In the genomic region with DNA sequence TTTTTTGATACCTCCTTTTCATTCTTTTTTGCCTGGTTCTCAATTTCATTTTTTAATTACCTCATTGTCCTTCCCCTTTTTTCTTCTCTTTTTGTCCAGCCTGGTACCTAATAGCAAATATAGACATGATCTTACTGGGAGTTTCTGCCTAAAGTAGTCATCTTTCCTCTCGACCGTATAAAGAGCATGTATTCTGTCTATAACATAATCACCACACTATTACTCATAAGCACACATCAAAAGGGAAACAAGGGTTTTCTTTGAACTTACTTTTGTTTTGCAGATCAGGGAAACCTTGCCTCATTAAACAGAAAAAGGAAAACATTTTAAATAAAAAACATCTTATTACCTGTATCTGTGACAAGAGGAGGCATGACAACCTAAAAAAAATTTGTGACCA, we compare ENCODE assay signal across 16 cellular contexts. TPM values are rescaled to one million over a fixed set of nuclear protein-coding genes. Genes with fewer than 3 reads are reported as not detected.
DNase-seq lines count a peak whose midpoint lies in the region; TF ChIP-seq lines count a peak whose summit lies in the region.
"Had no signal": no experiment of that assay in that cellular context is flagged by ENCODE, and none has a peak within 500 bp of the region (broad histone marks: within the 10 kb centered on the region; RNA-seq: fewer than 3 reads in every experiment).

No MANE protein-coding gene starts in this region.

- H3K36me3 ChIP-seq in smooth muscle cell (ENCODE audit: low read depth), result no peaks in the 10 kb centered on the region

- H3K4me2 ChIP-seq in smooth muscle cell, result peak overlapping the region; percentile 3
- H3K4me2 ChIP-seq: A549 had no signal

- POLR2A ChIA-PET in activated CD4-positive, alpha-beta T cell treated with anti-CD3 and anti-CD28 coated beads, Interleukin-2, amount 10 ng/mL, durations not matched to agents 7 days and 5 days (lab: Charles Lee), result no interaction called here

- WGBS in smooth muscle cell (ENCODE audit: low lambda C conversion rate), result 40% methylated on average over 2 of the region's 2 CpGs

- peak overlapping the region; percentile 81 for H3K27ac Mint-ChIP-seq in activated CD4-positive, alpha-beta T cell treated with anti-CD3 and anti-CD28 coated beads, Interleukin-2, amount 10 ng/mL, durations not matched to agents 7 days and 5 days
- H3K27ac Mint-ChIP-seq: nephron had no signal

- in situ Hi-C loops in astrocyte of the spinal cord (cut with HindIII; ENCODE audit: low sequenced_read_pairs), result no loop called here

- no peak for DNase-seq in activated CD4-positive, alpha-beta T cell treated with anti-CD3 and anti-CD28 coated beads, Interleukin-2, amount 10 ng/mL, durations not matched to agents 7 days and 5 days
- DNase-seq in activated CD4-positive, alpha-beta T cell treated with anti-CD3 and anti-CD28 coated beads for 1 hour, result no peak
- DNase-seq in SW480 (ENCODE audit: low spot score), result peak; percentile 7
- DNase-seq in astrocyte of the spinal cord (ENCODE audit: low read depth, low spot score), result peak; percentile 5
- no peak for DNase-seq in smooth muscle cell (lab: John Stamatoyannopoulos, UW; ENCODE audit: unreplicated experiment)
- DNase-seq in NCI-H1436 treated with DMSO at 0.1 percent for 48 hours (lab: John Stamatoyannopoulos, UW), result no peak
- DNase-seq in SHP77 (lab: John Stamatoyannopoulos, UW), result no peak
- no peak for DNase-seq in Kasumi-1 (lab: John Stamatoyannopoulos, UW)
- DNase-seq: dorsolateral prefrontal cortex, glutamatergic neuron, NCI-H1048, NCI-H2107, spleen, upper lobe of left lung had no signal

- H3K4me1 Mint-ChIP-seq in activated CD4-positive, alpha-beta T cell treated with anti-CD3 and anti-CD28 coated beads, Interleukin-2, amount 10 ng/mL, durations not matched to agents 7 days and 5 days, result peaks cover 55% of the 10 kb centered on the region
- H3K4me1 Mint-ChIP-seq: nephron had no signal

- no peak overlapping the region for H3K9ac ChIP-seq in smooth muscle cell (ENCODE audit: low read depth)

- no peaks in the 10 kb centered on the region for H3K4me1 ChIP-seq in smooth muscle cell (ENCODE audit: low read depth)
- H3K4me1 ChIP-seq: A549, upper lobe of left lung had no signal

- no peak overlapping the region for H3K4me3 ChIP-seq in astrocyte of the spinal cord (ENCODE audit: low read depth, low read length)
- no peak overlapping the region for H3K4me3 ChIP-seq in smooth muscle cell
- H3K4me3 ChIP-seq: A549, dorsolateral prefrontal cortex, spleen, upper lobe of left lung had no signal

- TF ChIP-seq CTCF in astrocyte of the spinal cord (IDR thresholded peaks at IDR 0.05; ENCODE audit: low read depth, low read length) (no peak), smooth muscle cell (IDR thresholded peaks at IDR 0.05; ENCODE audit: borderline replicate concordance, insufficient read depth, poor library complexity, severe bottlenecking) (no peak)

- H3K27ac ChIP-seq in smooth muscle cell (ENCODE audit: low read depth), result peak overlapping the region; percentile 12
- H3K27ac ChIP-seq: A549, dorsolateral prefrontal cortex, spleen, upper lobe of left lung had no signal

- CTCF ChIA-PET in activated CD4-positive, alpha-beta T cell treated with anti-CD3 and anti-CD28 coated beads, Interleukin-2, amount 10 ng/mL, durations not matched to agents 7 days and 5 days (lab: Charles Lee), result interaction anchor here (1.8 kb wide), 1 partner anchor 210 kb away, joined by 6 read pairs; no protein-coding TSS in a partner anchor

- H2AFZ ChIP-seq in smooth muscle cell (ENCODE audit: low read depth), result no peak overlapping the region

- no peaks in the 10 kb centered on the region for H3K79me2 ChIP-seq in smooth muscle cell (ENCODE audit: low read depth)

- H4K20me1 ChIP-seq in smooth muscle cell (ENCODE audit: low read depth), result no peaks in the 10 kb centered on the region

- H3F3A ChIP-seq in smooth muscle cell (ENCODE audit: low read depth), result peaks cover 3% of the 10 kb centered on the region

- peaks cover 61% of the 10 kb centered on the region for H3K36me3 Mint-ChIP-seq in activated CD4-positive, alpha-beta T cell treated with anti-CD3 and anti-CD28 coated beads, Interleukin-2, amount 10 ng/mL, durations not matched to agents 7 days and 5 days (ENCODE audit: low read depth)

- no peaks in the 10 kb centered on the region for H3K9me3 ChIP-seq in smooth muscle cell (replicated peaks; ENCODE audit: low read depth)
- H3K9me3 ChIP-seq: A549, spleen, upper lobe of left lung had no signal

- H3K27me3 Mint-ChIP-seq in activated CD4-positive, alpha-beta T cell treated with anti-CD3 and anti-CD28 coated beads, Interleukin-2, amount 10 ng/mL, durations not matched to agents 7 days and 5 days, result no peaks in the 10 kb centered on the region

- no peaks in the 10 kb centered on the region for H3K9me3 Mint-ChIP-seq in activated CD4-positive, alpha-beta T cell treated with anti-CD3 and anti-CD28 coated beads, Interleukin-2, amount 10 ng/mL, durations not matched to agents 7 days and 5 days
- H3K9me3 Mint-ChIP-seq: nephron had no signal

- no peaks in the 10 kb centered on the region for H3K27me3 ChIP-seq in smooth muscle cell (ENCODE audit: low read depth)
- H3K27me3 ChIP-seq: dorsolateral prefrontal cortex, spleen, upper lobe of left lung had no signal

- no peak overlapping the region for H3K4me3 Mint-ChIP-seq in activated CD4-positive, alpha-beta T cell treated with anti-CD3 and anti-CD28 coated beads, Interleukin-2, amount 10 ng/mL, durations not matched to agents 7 days and 5 days
- H3K4me3 Mint-ChIP-seq: nephron had no signal

RNA-seq across cellular contexts. Expression of a gene that starts 33.0 kb away (rescaled TPM):
- total RNA-seq in activated CD4-positive, alpha-beta T cell treated with anti-CD3 and anti-CD28 coated beads, Interleukin-2, amount 10 ng/mL, durations not matched to agents 7 days and 5 days, result 10 to 100 TPM; 34.7 to 42.9 TPM
- total RNA-seq in smooth muscle cell, result 5.1 and 6.5 TPM in 2 replicates
- polyA plus RNA-seq in smooth muscle cell, result 1.4 and 2.6 TPM in 2 replicates

Comparison
In these comparisons a context has a peak if more than half of its experiments do, and no peak if none do; other contexts are left out.
1. DNase-seq: peak in SW480 (single experiment) and astrocyte of the spinal cord (single experiment); none in activated CD4-positive, alpha-beta T cell treated with anti-CD3 and anti-CD28 coated beads, Interleukin-2, amount 10 ng/mL, durations not matched to agents 7 days and 5 days (single experiment), activated CD4-positive, alpha-beta T cell treated with anti-CD3 and anti-CD28 coated beads for 1 hour (single experiment), smooth muscle cell (single experiment), NCI-H1436 treated with DMSO at 0.1 percent for 48 hours (single experiment), SHP77 (0 of 2) and Kasumi-1 (0 of 2).